In the genomic region with DNA sequence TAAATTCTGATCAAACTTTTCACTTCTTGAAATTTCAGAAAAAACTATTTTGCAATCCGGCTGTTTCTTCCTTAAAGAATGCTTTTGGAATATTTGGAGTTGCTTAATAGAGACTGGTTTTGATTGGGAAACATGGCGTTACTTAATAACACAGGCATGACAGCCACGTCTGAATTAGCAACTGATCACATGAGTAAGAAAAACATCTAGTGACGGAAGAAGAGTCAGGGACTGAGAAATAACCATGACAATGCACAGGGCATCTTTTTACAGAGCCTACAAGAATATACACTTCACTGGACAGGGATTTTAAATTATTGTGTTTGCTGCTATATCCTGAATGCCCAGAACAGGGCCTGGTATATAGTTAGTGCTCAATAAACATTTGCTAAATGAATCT, we compare ENCODE assay signal across 1 cellular context. TPM values are rescaled to one million over a fixed set of nuclear protein-coding genes. Genes with fewer than 3 reads are reported as not detected.
"Had no signal": no experiment of that assay in that cellular context is flagged by ENCODE, and none has a peak within 500 bp of the region (broad histone marks: within the 10 kb centered on the region; RNA-seq: fewer than 3 reads in every experiment).

No MANE protein-coding gene starts in this region.

RNA-seq across cellular contexts. Expression of gene NUDT4B, which starts 25.1 kb away (rescaled TPM):
- total RNA-seq: activated CD8-positive, alpha-beta T cell treated with anti-CD3 and anti-CD28 coated beads for 36 hours had no signal
